In the genomic region with DNA sequence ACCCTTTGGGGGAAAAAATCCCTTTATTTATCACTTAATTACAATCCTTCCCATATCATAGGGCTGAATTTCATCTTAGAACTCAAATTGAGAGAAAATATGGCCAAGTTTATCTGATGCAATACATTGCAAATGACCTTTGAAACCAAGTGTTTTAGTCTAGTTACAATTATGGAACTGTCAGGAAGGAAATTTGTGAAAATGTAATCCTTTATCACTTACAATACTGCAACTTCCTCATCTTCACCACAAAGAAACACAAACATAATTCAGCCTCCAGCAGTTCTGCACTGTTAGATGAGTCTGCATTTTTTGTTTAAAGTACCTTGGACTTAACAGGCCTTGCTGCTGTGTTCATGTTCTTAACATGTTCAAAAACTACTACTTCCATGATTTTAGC, we compare ENCODE assay signal across 8 cellular contexts. TPM values are rescaled to one million over a fixed set of nuclear protein-coding genes. Genes with fewer than 3 reads are reported as not detected.
DNase-seq lines count a peak whose midpoint lies in the region; ATAC-seq and TF ChIP-seq lines count a peak whose summit lies in the region.

No MANE protein-coding gene starts in this region.

- H3K9me3 Mint-ChIP-seq in glutamatergic neuron (ENCODE audit: unreplicated experiment): peaks cover 4% of the 10 kb centered on the region

- H3K36me3 Mint-ChIP-seq in glutamatergic neuron (ENCODE audit: unreplicated experiment): no peaks in the 10 kb centered on the region

- H3K4me3 Mint-ChIP-seq in glutamatergic neuron (ENCODE audit: unreplicated experiment): peak overlapping the region; percentile 53

- H3K27me3 ChIP-seq in H7 (ENCODE audit: control insufficient read depth, insufficient read depth, low read length): no peaks in the 10 kb centered on the region

- ATAC-seq in HG03175 (IDR thresholded peaks at IDR 0.05; ENCODE audit: unreplicated experiment): no peak
- ATAC-seq in GM21737 (IDR thresholded peaks at IDR 0.05; ENCODE audit: unreplicated experiment): no peak

- no peak for TF ChIP-seq CTCF in AG09319 (IDR thresholded peaks at IDR 0.05; ENCODE audit: low read depth, low read length)
- TF ChIP-seq CTCF in GM20000 (IDR thresholded peaks at IDR 0.05; ENCODE audit: extremely low read depth, missing control alignments): no peak
- TF ChIP-seq CTCF in glutamatergic neuron (IDR thresholded peaks at IDR 0.05; ENCODE audit: partially characterized antibody, unreplicated experiment): no peak

- H3K27me3 Mint-ChIP-seq in glutamatergic neuron (ENCODE audit: unreplicated experiment): peaks cover 5% of the 10 kb centered on the region

- DNase-seq in AG09319 (ENCODE audit: extremely low read depth, low read depth) (peak; percentile 15), GM20000 (ENCODE audit: low spot score) (peak; percentile 35), SW480 (ENCODE audit: low spot score) (peak; percentile 17), glutamatergic neuron (no peak), 8988T (no peak), H7 (no peak)

- no peak overlapping the region for H3K4me3 ChIP-seq in H7 (ENCODE audit: insufficient read depth, low read depth, low read length)

- H3K27ac Mint-ChIP-seq in glutamatergic neuron (ENCODE audit: unreplicated experiment): no peak overlapping the region

- no peaks in the 10 kb centered on the region for H3K36me3 ChIP-seq in H7 (replicated peaks; ENCODE audit: control insufficient read depth, insufficient read depth, low read length)

- H3K4me1 Mint-ChIP-seq in glutamatergic neuron (ENCODE audit: low read depth, unreplicated experiment): peaks cover 12% of the 10 kb centered on the region

RNA-seq across cellular contexts. Expression of a gene that starts 4.6 kb away (rescaled TPM):
- 30.8 TPM for total RNA-seq in glutamatergic neuron (ENCODE audit: unreplicated experiment)
- total RNA-seq in H7 (2014; rRNA removed; shearing (Covaris generic)): 14.3 and 23.8 TPM in 2 replicates

RNA-seq across cellular contexts. Expression of a gene that starts 4.8 kb away (rescaled TPM):
- total RNA-seq in glutamatergic neuron (ENCODE audit: unreplicated experiment): 1.9 TPM
- 1.5 and 3.1 TPM in 2 replicates for total RNA-seq in H7 (2014; rRNA removed; shearing (Covaris generic))

Comparison
In these comparisons a context has a peak if more than half of its experiments do, and no peak if none do; other contexts are left out.
1. DNase-seq: peak in AG09319 (single experiment), GM20000 (single experiment) and SW480 (single experiment); none in glutamatergic neuron (single experiment), 8988T (single experiment) and H7 (single experiment).